Comparison of ENCODE assay signal across 1 cellular context in genomic region chr4:168587326-168588125, GRCh38.
TF ChIP-seq lines count a peak whose summit lies in the region.

No MANE protein-coding gene starts in this region.

TF ChIP-seq in A549, 52 proteins besides CTCF, POLR2A, EP300 and RAD21 (continued from another document):
- TF ChIP-seq RCOR1 (IDR thresholded peaks at IDR 0.05; ENCODE audit: low read depth, low read length) (no peak), BHLHE40 (IDR thresholded peaks at IDR 0.05; ENCODE audit: low read depth, low read length) (no peak), MAX (IDR thresholded peaks at IDR 0.05) (peak; percentile 77), HES2 (IDR thresholded peaks at IDR 0.05) (no peak), HOXA7 (CRISPR knock-in tag; IDR thresholded peaks at IDR 0.05) (no peak), FOSB (CRISPR knock-in tag; IDR thresholded peaks at IDR 0.05) (no peak), ZSCAN20 (CRISPR knock-in tag; IDR thresholded peaks at IDR 0.05) (no peak), E2F6 (IDR thresholded peaks at IDR 0.05; ENCODE audit: borderline replicate concordance, low read depth) (no peak), RNF2 (IDR thresholded peaks at IDR 0.05; ENCODE audit: borderline replicate concordance, low read depth) (no peak), JUN (IDR thresholded peaks at IDR 0.05) (0 out of 5 replicates have a peak, but pooled peaks of 1 of the 2 experiments have one; percentile 19), MYC (IDR thresholded peaks at IDR 0.05; ENCODE audit: borderline replicate concordance, low read length) (no peak), HDAC2 (IDR thresholded peaks at IDR 0.05) (no peak), RARB (CRISPR knock-in tag; IDR thresholded peaks at IDR 0.05) (no peak), HOXB5 (CRISPR knock-in tag; IDR thresholded peaks at IDR 0.05) (no peak), FOSL2 (IDR thresholded peaks at IDR 0.05) (peak; percentile 71), FOSL2 (CRISPR knock-in tag; IDR thresholded peaks at IDR 0.05) (peak; percentile 84), JUNB (IDR thresholded peaks at IDR 0.05) (peak; percentile 69), POLR2AphosphoS2 (conservative IDR thresholded peaks at IDR 0.05; ENCODE audit: low read length) (no peak), CEBPB (IDR thresholded peaks at IDR 0.05) (peak in 1 of 2 experiments; percentile 32; a peak in 1 of 4 replicates), ZC3H11A (IDR thresholded peaks at IDR 0.05) (no peak), BCL3 (IDR thresholded peaks at IDR 0.05) (0 out of 3 replicates have a peak, but pooled peaks have one; percentile 26), TP53 (CRISPR knock-in tag; IDR thresholded peaks at IDR 0.05) (no peak), REST (IDR thresholded peaks at IDR 0.05) (no peak), NFE2L2 (conservative IDR thresholded peaks at IDR 0.05; ENCODE audit: low read length) (no peak), GATA3 (IDR thresholded peaks at IDR 0.05; ENCODE audit: borderline replicate concordance) (peak; percentile 58; the same call in 1 of the 2 replicates), CBX2 (IDR thresholded peaks at IDR 0.05; ENCODE audit: borderline replicate concordance, low read depth) (no peak), MAFK (IDR thresholded peaks at IDR 0.05; ENCODE audit: partially characterized antibody) (no peak)
